10 cellular contexts compared by ENCODE assay signal in genomic region chr17:74730491-74731346, GRCh38. TPM values are rescaled to one million over a fixed set of nuclear protein-coding genes. Genes with fewer than 3 reads are reported as not detected.
A peak's percentile ranks its signal among the peaks of the same experiment; 100 is the strongest.
DNase-seq lines count a peak whose midpoint lies in the region; ATAC-seq and TF ChIP-seq lines count a peak whose summit lies in the region.
"Had no signal": no experiment of that assay in that cellular context is flagged by ENCODE, and none has a peak within 500 bp of the region (broad histone marks: within the 10 kb centered on the region; RNA-seq: fewer than 3 reads in every experiment).

No MANE protein-coding gene starts in this region.

- no peaks in the 10 kb centered on the region for H3K9me3 ChIP-seq in upper lobe of right lung
- H3K9me3 ChIP-seq in smooth muscle cell (replicated peaks; ENCODE audit: low read depth): no peaks in the 10 kb centered on the region

- POLR2A ChIA-PET in activated B cell treated with CpG ODN at 0.5 μM for 24 hours (lab: Charles Lee) (interaction anchor here (0.8 kb wide), 1 partner anchor 11 kb away, joined by 3 read pairs; no protein-coding TSS in a partner anchor), WTC11 (lab: Charles Lee) (no interaction called here)

- H3K4me2 ChIP-seq in smooth muscle cell: no peak overlapping the region

- intact Hi-C loops in activated B cell treated with CpG ODN at 0.5 μM for 24 hours (cut with micrococcal nuclease) (loop anchor here (10.0 kb wide), 1 partner anchor 296 kb away; the partner anchor contains the start of gene GPRC5C), upper lobe of right lung (cut with DNase I) (no loop called here)

- peak; percentile 54 for DNase-seq in stimulated activated CD4-positive, alpha-beta T cell treated with anti-CD3 and anti-CD28 coated beads, Interleukin-15, amount 100 ng/mL, for 24 hours
- DNase-seq in stimulated activated CD4-positive, alpha-beta T cell treated with anti-CD3 and anti-CD28 coated beads, Interleukin-2, amount 100 ng/mL, for 48 hours: no peak
- no peak for DNase-seq in activated B cell treated with CpG ODN at 0.5 μM for 24 hours
- peak; percentile 74 to 78 (median 76) for DNase-seq in effector memory CD8-positive, alpha-beta T cell
- DNase-seq in upper lobe of right lung: peak; percentile 55
- no peak for DNase-seq in smooth muscle cell (lab: John Stamatoyannopoulos, UW; ENCODE audit: unreplicated experiment)
- DNase-seq in WTC11 (ENCODE audit: low spot score): no peak
- DNase-seq: NCI-H2227 treated with DMSO at 0.1 percent for 48 hours had no signal

- H2AFZ ChIP-seq in smooth muscle cell (ENCODE audit: low read depth): no peak overlapping the region

- H3K36me3 Mint-ChIP-seq in activated B cell treated with CpG ODN at 0.5 μM for 24 hours (ENCODE audit: low read depth) (no peaks in the 10 kb centered on the region), WTC11 (no peaks in the 10 kb centered on the region)
- peaks cover 3% of the 10 kb centered on the region for H3K36me3 Mint-ChIP-seq in effector memory CD8-positive, alpha-beta T cell (ENCODE audit: insufficient read depth)

- no peak overlapping the region for H3K4me3 Mint-ChIP-seq in activated B cell treated with CpG ODN at 0.5 μM for 24 hours
- H3K4me3 Mint-ChIP-seq in effector memory CD8-positive, alpha-beta T cell: peak overlapping the region; percentile 37 to 42
- no peak overlapping the region for H3K4me3 Mint-ChIP-seq in WTC11

- no peaks in the 10 kb centered on the region for H3K27me3 Mint-ChIP-seq in activated B cell treated with CpG ODN at 0.5 μM for 24 hours
- no peaks in the 10 kb centered on the region for H3K27me3 Mint-ChIP-seq in effector memory CD8-positive, alpha-beta T cell
- peaks cover 4% of the 10 kb centered on the region for H3K27me3 Mint-ChIP-seq in WTC11 (ENCODE audit: low read depth)

- ATAC-seq in activated B cell treated with CpG ODN at 0.5 μM for 24 hours (ENCODE audit: low read depth) (peak; percentile 73), upper lobe of right lung (peak; percentile 66), WTC11 (no peak), GM19328 (IDR thresholded peaks at IDR 0.05; ENCODE audit: unreplicated experiment) (no peak)
- ATAC-seq in effector memory CD8-positive, alpha-beta T cell (replicated peaks): peak; percentile 92

- H3K27ac ChIP-seq in upper lobe of right lung: no peak overlapping the region
- H3K27ac ChIP-seq in smooth muscle cell (ENCODE audit: low read depth): no peak overlapping the region

- H3K36me3 ChIP-seq in upper lobe of right lung (no peaks in the 10 kb centered on the region), smooth muscle cell (ENCODE audit: low read depth) (no peaks in the 10 kb centered on the region)

- CTCF ChIA-PET in activated B cell treated with CpG ODN at 0.5 μM for 24 hours (lab: Charles Lee) (no interaction called here), WTC11 (lab: Charles Lee) (no interaction called here)

- no peak overlapping the region for H3K27ac Mint-ChIP-seq in activated B cell treated with CpG ODN at 0.5 μM for 24 hours
- H3K27ac Mint-ChIP-seq in effector memory CD8-positive, alpha-beta T cell: peak overlapping the region; percentile 6 to 29
- no peak overlapping the region for H3K27ac Mint-ChIP-seq in WTC11

- H3K79me2 ChIP-seq in smooth muscle cell (ENCODE audit: low read depth): no peaks in the 10 kb centered on the region

- H3K4me1 Mint-ChIP-seq in activated B cell treated with CpG ODN at 0.5 μM for 24 hours: peaks cover 15% of the 10 kb centered on the region
- H3K4me1 Mint-ChIP-seq in effector memory CD8-positive, alpha-beta T cell (ENCODE audit: low read depth in 2 of 2): peaks cover 16 to 17% of the 10 kb centered on the region in 2 donors
- peaks cover 4% of the 10 kb centered on the region; the same call in 1 of the 2 replicates for H3K4me1 Mint-ChIP-seq in WTC11

- no peaks in the 10 kb centered on the region for H3F3A ChIP-seq in smooth muscle cell (ENCODE audit: low read depth)

- H3K27me3 ChIP-seq in upper lobe of right lung (no peaks in the 10 kb centered on the region), smooth muscle cell (ENCODE audit: low read depth) (peaks cover 23% of the 10 kb centered on the region)

- no peak overlapping the region for H3K4me3 ChIP-seq in upper lobe of right lung
- no peak overlapping the region for H3K4me3 ChIP-seq in smooth muscle cell

- H3K9ac ChIP-seq in smooth muscle cell (ENCODE audit: low read depth): no peak overlapping the region

- WGBS in smooth muscle cell (ENCODE audit: low lambda C conversion rate): 89% methylated on average over 16 of the region's 16 CpGs

- H3K4me1 ChIP-seq in upper lobe of right lung: no peaks in the 10 kb centered on the region
- no peaks in the 10 kb centered on the region for H3K4me1 ChIP-seq in smooth muscle cell (ENCODE audit: low read depth)

- no peak for TF ChIP-seq CTCF in activated B cell treated with CpG ODN at 0.5 μM for 24 hours (IDR thresholded peaks at IDR 0.05)
- TF ChIP-seq CTCF in upper lobe of right lung (IDR thresholded peaks at IDR 0.05): no peak
- TF ChIP-seq CTCF in smooth muscle cell (IDR thresholded peaks at IDR 0.05; ENCODE audit: borderline replicate concordance, insufficient read depth, poor library complexity, severe bottlenecking): no peak
- no peak for TF ChIP-seq CTCF in WTC11 (IDR thresholded peaks at IDR 0.05)

- no peaks in the 10 kb centered on the region for H4K20me1 ChIP-seq in smooth muscle cell (ENCODE audit: low read depth)

- H3K9me3 Mint-ChIP-seq in activated B cell treated with CpG ODN at 0.5 μM for 24 hours (no peaks in the 10 kb centered on the region), WTC11 (no peaks in the 10 kb centered on the region)
- H3K9me3 Mint-ChIP-seq in effector memory CD8-positive, alpha-beta T cell: no peaks in the 10 kb centered on the region

TF ChIP-seq in WTC11, 78 proteins besides CTCF, POLR2A, EP300 and RAD21:
- TF ChIP-seq TEAD4 (CRISPR knock-in tag; IDR thresholded peaks at IDR 0.05): no peak
- TF ChIP-seq, protein P1, sequence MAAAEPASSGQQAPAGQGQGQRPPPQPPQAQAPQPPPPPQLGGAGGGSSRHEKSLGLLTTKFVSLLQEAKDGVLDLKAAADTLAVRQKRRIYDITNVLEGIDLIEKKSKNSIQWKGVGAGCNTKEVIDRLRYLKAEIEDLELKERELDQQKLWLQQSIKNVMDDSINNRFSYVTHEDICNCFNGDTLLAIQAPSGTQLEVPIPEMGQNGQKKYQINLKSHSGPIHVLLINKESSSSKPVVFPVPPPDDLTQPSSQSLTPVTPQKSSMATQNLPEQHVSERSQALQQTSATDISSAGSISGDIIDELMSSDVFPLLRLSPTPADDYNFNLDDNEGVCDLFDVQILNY (CRISPR knock-in tag; IDR thresholded peaks at IDR 0.05): no peak
- no peak for TF ChIP-seq RELA (CRISPR knock-in tag; IDR thresholded peaks at IDR 0.05; ENCODE audit: borderline replicate concordance)
- no peak for TF ChIP-seq ZNF232 (CRISPR knock-in tag; IDR thresholded peaks at IDR 0.05)
- no peak for TF ChIP-seq ZNF138 (CRISPR knock-in tag; conservative IDR thresholded peaks at IDR 0.05)
- TF ChIP-seq FOXP1 (CRISPR knock-in tag; IDR thresholded peaks at IDR 0.05; ENCODE audit: borderline replicate concordance): no peak
- no peak for TF ChIP-seq HMGA2 (CRISPR knock-in tag; IDR thresholded peaks at IDR 0.05)
- TF ChIP-seq OVOL2 (CRISPR knock-in tag; IDR thresholded peaks at IDR 0.05; ENCODE audit: borderline replicate concordance): no peak
- no peak for TF ChIP-seq ATF3 (CRISPR knock-in tag; conservative IDR thresholded peaks at IDR 0.05)
- TF ChIP-seq MAX (CRISPR knock-in tag; IDR thresholded peaks at IDR 0.05): no peak
TF ChIP-seq in WTC11: peak in this region for 0.

RNA-seq across cellular contexts. Expression of gene RAB37, which starts 6.3 kb away (rescaled TPM):
- 11.0 and 11.1 TPM in 2 replicates for total RNA-seq in activated B cell treated with CpG ODN at 0.5 μM for 24 hours
- 6.8 TPM for total RNA-seq in upper lobe of right lung
- not detected in 2 replicates for total RNA-seq in smooth muscle cell
- 0.16 TPM in 1 of 2 replicates, not detected in the other for polyA plus RNA-seq in smooth muscle cell
- total RNA-seq in WTC11 (2021): 8.8 to 9.4 TPM (median 8.9 TPM) in 3 replicates
- total RNA-seq: myocyte had no signal

RNA-seq across cellular contexts. Expression of gene NHERF1, which starts 17.7 kb away (rescaled TPM):
- total RNA-seq in activated B cell treated with CpG ODN at 0.5 μM for 24 hours (33.3 and 34.5 TPM in 2 replicates), upper lobe of right lung (28.4 TPM), smooth muscle cell (12.4 and 23.2 TPM in 2 replicates), WTC11 (2021) (86.9 to 111 TPM (median 97.1 TPM) in 3 replicates)
- 31.9 and 38.8 TPM in 2 replicates for polyA plus RNA-seq in smooth muscle cell

RNA-seq across cellular contexts. Expression of gene CD300LF, which starts 18.0 kb away (rescaled TPM):
- 0.12 and 0.33 TPM in 2 replicates for total RNA-seq in activated B cell treated with CpG ODN at 0.5 μM for 24 hours
- total RNA-seq in upper lobe of right lung: 38.0 TPM
- not detected in 2 replicates for total RNA-seq in smooth muscle cell
- not detected in 2 replicates for polyA plus RNA-seq in smooth muscle cell
- total RNA-seq in WTC11 (2021): not detected in 3 replicates
- total RNA-seq: myocyte had no signal

RNA-seq across cellular contexts. Expression of gene NAT9, which starts 45.4 kb away (rescaled TPM):
- total RNA-seq in activated B cell treated with CpG ODN at 0.5 μM for 24 hours: 59.4 and 79.7 TPM in 2 replicates
- total RNA-seq in upper lobe of right lung: 40.8 TPM
- total RNA-seq in smooth muscle cell: 21.4 and 23.5 TPM in 2 replicates
- polyA plus RNA-seq in smooth muscle cell: 42.5 and 48.3 TPM in 2 replicates
- total RNA-seq in WTC11 (2021): 66.0 to 71.2 TPM (median 67.1 TPM) in 3 replicates

Comparison
In these comparisons a context has a peak if more than half of its experiments do, and no peak if none do; other contexts are left out.
1. DNase-seq: peak in stimulated activated CD4-positive, alpha-beta T cell treated with anti-CD3 and anti-CD28 coated beads, Interleukin-15, amount 100 ng/mL, for 24 hours (single experiment), effector memory CD8-positive, alpha-beta T cell (3 of 3) and upper lobe of right lung (single experiment); none in stimulated activated CD4-positive, alpha-beta T cell treated with anti-CD3 and anti-CD28 coated beads, Interleukin-2, amount 100 ng/mL, for 48 hours (0 of 2), activated B cell treated with CpG ODN at 0.5 μM for 24 hours (single experiment), smooth muscle cell (single experiment) and WTC11 (single experiment).
2. ATAC-seq: peak in activated B cell treated with CpG ODN at 0.5 μM for 24 hours (single experiment), effector memory CD8-positive, alpha-beta T cell (single experiment) and upper lobe of right lung (single experiment); none in WTC11 (single experiment) and GM19328 (single experiment).
3. H3K27ac Mint-ChIP-seq: peak in effector memory CD8-positive, alpha-beta T cell (2 of 2); none in activated B cell treated with CpG ODN at 0.5 μM for 24 hours (single experiment) and WTC11 (single experiment).
4. H3K4me3 Mint-ChIP-seq: peak in effector memory CD8-positive, alpha-beta T cell (2 of 2); none in activated B cell treated with CpG ODN at 0.5 μM for 24 hours (single experiment) and WTC11 (single experiment).
5. RNA of gene CD300LF, which starts 18.0 kb away (total RNA-seq): 38.0 TPM in upper lobe of right lung (single experiment); 0.12 to 0.33 TPM in activated B cell treated with CpG ODN at 0.5 μM for 24 hours, not detected in smooth muscle cell and not detected in WTC11; every median in the first group is over 10 times any median in the second.